ENCODE assay signal across 8 cellular contexts in the genomic region with DNA sequence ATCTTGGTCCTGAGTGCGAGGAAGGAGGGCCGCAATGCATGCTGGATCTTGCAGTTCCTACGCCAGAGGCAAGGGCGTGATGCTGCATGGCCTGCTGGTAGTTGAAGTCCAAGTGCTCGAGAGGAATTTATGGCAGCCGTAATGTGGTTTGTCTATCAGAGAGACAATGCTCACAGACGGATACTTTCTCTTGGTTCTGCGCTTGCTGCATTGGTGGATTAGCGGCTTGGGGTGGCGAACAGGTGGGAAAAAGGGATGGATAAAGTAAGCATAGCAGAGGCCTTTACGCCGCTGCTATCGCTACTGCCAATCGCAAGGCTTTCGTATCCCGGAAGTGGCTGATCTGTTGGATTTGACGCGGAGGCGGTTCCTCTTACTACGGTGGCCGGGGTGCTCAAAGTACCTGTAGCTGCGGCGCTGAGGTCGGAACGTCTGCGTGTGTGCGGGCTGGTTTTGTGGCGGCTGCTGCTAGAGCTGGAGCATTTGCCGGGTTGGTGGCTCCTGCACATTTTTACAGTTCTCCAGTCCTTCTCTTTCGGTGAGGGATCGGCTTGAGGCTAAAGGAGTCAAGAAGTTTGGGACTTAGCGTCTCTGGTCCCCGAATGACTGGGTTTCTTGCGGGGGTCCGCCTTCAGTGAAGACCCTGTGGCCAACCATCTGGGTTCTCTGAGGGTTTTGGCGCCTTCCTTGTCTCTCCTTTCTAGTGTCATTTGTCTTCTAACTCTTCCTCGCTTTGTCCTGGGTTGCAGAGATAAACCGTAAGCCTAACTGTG. TPM values are rescaled to one million over a fixed set of nuclear protein-coding genes. Genes with fewer than 3 reads are reported as not detected.
DNase-seq lines count a peak whose midpoint lies in the region; ATAC-seq, FAIRE-seq and TF ChIP-seq lines count a peak whose summit lies in the region.

TSS of gene ATG4C (plus strand) at position 397 of the 773 bp plus-strand sequence. CDS start 19,655 bp downstream, outside the sequence.

- FAIRE-seq in TTC549 (lab: Jason Lieb, UNC) = peak; percentile 88

- H3K4me3 ChIP-seq in iPS-11a (ENCODE audit: low read depth, low read length) (peak within 1 kb of the TSS; percentile 82), skeletal muscle cell (ENCODE audit: low read depth, low read length) (peak within 1 kb of the TSS; percentile 76)

- DNase-seq in A172 (ENCODE audit: low spot score) (peak; percentile 92), NCI-H2107 (lab: John Stamatoyannopoulos, UW) (peak; percentile 89), brain pericyte (ENCODE audit: low read depth, low spot score) (peak; percentile 95), skeletal muscle cell (ENCODE audit: low read depth) (peak; percentile 94)

- peak; percentile 82 for TF ChIP-seq POLR2A in GM18526 (IDR thresholded peaks at IDR 0.05; ENCODE audit: extremely low read depth, insufficient read length)

- peak; percentile 87 for ATAC-seq in HG03064 (IDR thresholded peaks at IDR 0.05; ENCODE audit: low read depth, unreplicated experiment)

RNA-seq across cellular contexts. Expression of gene ATG4C, which starts in this region (rescaled TPM):
- total RNA-seq in A172 (2014; rRNA removed; shearing (Covaris generic)) = 10.2 and 13.3 TPM in 2 replicates

Comparison
In these comparisons a context has a peak if more than half of its experiments do, and no peak if none do; other contexts are left out.
1. Peak in every context shown above with its lines: DNase-seq, ATAC-seq and H3K4me3 ChIP-seq.